In the genomic region with DNA sequence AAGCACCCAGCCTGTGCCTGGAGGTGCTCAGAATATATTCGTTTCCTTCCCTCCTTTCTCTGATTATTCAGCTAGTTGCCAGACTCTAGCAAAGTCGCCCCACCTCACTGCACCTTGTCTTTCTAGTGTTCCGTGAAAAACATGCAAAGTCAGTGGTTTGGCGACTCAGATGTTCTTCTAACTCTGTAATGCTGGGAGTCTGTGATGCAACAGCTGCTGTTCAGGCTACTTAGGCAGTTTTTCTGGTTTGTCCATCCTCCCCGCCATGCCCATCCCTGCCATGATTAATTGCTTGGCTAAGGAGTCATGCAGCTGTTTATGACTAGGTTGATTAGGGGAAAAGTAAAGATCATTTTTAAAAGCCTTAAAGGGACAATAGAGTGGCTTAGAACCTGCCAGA, we compare ENCODE assay signal across 11 cellular contexts.
DNase-seq lines count a peak whose midpoint lies in the region; ATAC-seq, FAIRE-seq and TF ChIP-seq lines count a peak whose summit lies in the region.
"Had no signal": no experiment of that assay in that cellular context is flagged by ENCODE, and none has a peak within 500 bp of the region (broad histone marks: within the 10 kb centered on the region; RNA-seq: fewer than 3 reads in every experiment).

No MANE protein-coding gene starts in this region.

- TF ChIP-seq EP300 in HepG2 (IDR thresholded peaks at IDR 0.05; ENCODE audit: low read depth in 2 of 2, low read length in 2 of 2), result no peak
- no peak for TF ChIP-seq EP300 in HepG2 (CRISPR knock-in tag; IDR thresholded peaks at IDR 0.05; ENCODE audit: borderline replicate concordance)

- no peak overlapping the region for H3K27ac ChIP-seq in dorsolateral prefrontal cortex
- no peak overlapping the region for H3K27ac ChIP-seq in HepG2 (ENCODE audit: extremely low read length, insufficient read depth, low read length)
- H3K27ac ChIP-seq: transverse colon had no signal

- TF ChIP-seq POLR2A in HepG2 (IDR thresholded peaks at IDR 0.05; ENCODE audit: insufficient read depth in 1 of 2, low read depth in 2 of 2, low read length in 2 of 2), result no peak

- H3K27me3 ChIP-seq in dorsolateral prefrontal cortex (peaks cover 0 to 6% (median 0%) of the 10 kb centered on the region in 45 donors), HepG2 (ENCODE audit: control insufficient read depth in 1 of 2, insufficient read depth in 2 of 2, low read length in 2 of 2) (no peaks in the 10 kb centered on the region)
- H3K27me3 ChIP-seq: transverse colon had no signal

- no peaks in the 10 kb centered on the region for H4K20me1 ChIP-seq in HepG2 (ENCODE audit: insufficient read depth, low read length)

- in situ Hi-C loops in HepG2 (cut with HindIII; ENCODE audit: extremely low pct_ligation_motif_present, low pct_unique_long_range_greater_than_20kb), result no loop called here

- TF ChIP-seq RAD21 in HepG2 (CRISPR knock-in tag; IDR thresholded peaks at IDR 0.05), result no peak

- intact Hi-C loops in dorsolateral prefrontal cortex (cut with DNase I), result no loop called here
- intact Hi-C loops in HepG2 (cut with micrococcal nuclease; ENCODE audit: unreplicated experiment), result no loop called here

- no peak for ATAC-seq in HepG2

- TF ChIP-seq CTCF in fibroblast of the aortic adventitia (IDR thresholded peaks at IDR 0.05; ENCODE audit: insufficient read depth, low read length) (no peak), dorsolateral prefrontal cortex (IDR thresholded peaks at IDR 0.05 in 54 of 56, conservative IDR thresholded peaks at IDR 0.05 in 2 of 56; ENCODE audit: low read depth in 1 of 56, partially characterized antibody in 56 of 56) (no peak), HepG2 (CRISPR knock-in tag; IDR thresholded peaks at IDR 0.05) (no peak)

- H3K4me3 ChIP-seq in fibroblast of the aortic adventitia (ENCODE audit: low read depth, low read length) (no peak overlapping the region), dorsolateral prefrontal cortex (no peak overlapping the region), HepG2 (replicated peaks in 1 of 3; ENCODE audit: insufficient read depth in 1 of 3, low read depth in 2 of 3, low read length in 3 of 3) (no peak overlapping the region)
- H3K4me3 ChIP-seq: transverse colon had no signal

- H3K79me2 ChIP-seq in HepG2 (ENCODE audit: insufficient read depth, low read length), result no peaks in the 10 kb centered on the region

- DNase-seq in COLO668 (lab: John Stamatoyannopoulos, UW; ENCODE audit: unreplicated experiment) (peak; percentile 6), HCEC 1CT (peak; percentile 59), NCI-H774 (lab: John Stamatoyannopoulos, UW) (peak; percentile 42), fibroblast of the aortic adventitia (ENCODE audit: low read depth) (peak; percentile 37), NCI-H2029 (lab: John Stamatoyannopoulos, UW) (no peak), NCI-H1048 (lab: John Stamatoyannopoulos, UW) (no peak), dorsolateral prefrontal cortex (no peak), HepG2 (ENCODE audit: low spot score) (no peak)
- DNase-seq: activated naive CD8-positive, alpha-beta T cell treated with anti-CD3 and anti-CD28 coated beads, Interleukin-2, amount 10 ng/mL, durations not matched to agents 7 days and 5 days; NCI-H1436; transverse colon had no signal

- H3K9me3 ChIP-seq in HepG2 (ENCODE audit: low read length), result no peaks in the 10 kb centered on the region
- H3K9me3 ChIP-seq: transverse colon had no signal

- 2% methylated on average over 5 of the region's 5 CpGs for WGBS in HepG2 (ENCODE audit: low lambda C conversion rate)

- no peak overlapping the region for H2AFZ ChIP-seq in HepG2 (ENCODE audit: low read length)

- no peaks in the 10 kb centered on the region for H3K4me1 ChIP-seq in HepG2 (ENCODE audit: insufficient read depth, low read length)
- H3K4me1 ChIP-seq: transverse colon had no signal

- BruUV-seq in HepG2 (replicated peaks; lab: Mats Ljungman, UMichigan), result no TSS peak

- no peak overlapping the region for H3K9ac ChIP-seq in HepG2 (ENCODE audit: insufficient read depth, low read depth, low read length)

- POLR2A ChIA-PET in HepG2 (lab: Yijun Ruan, JAX), result no interaction called here

- no peak overlapping the region for H3K4me2 ChIP-seq in HepG2 (ENCODE audit: low read depth, low read length)

- H3K36me3 ChIP-seq in HepG2 (replicated peaks in 1 of 2; ENCODE audit: control insufficient read depth in 1 of 2, insufficient read depth in 2 of 2, low read length in 2 of 2), result no peaks in the 10 kb centered on the region
- H3K36me3 ChIP-seq: transverse colon had no signal

- no peak for FAIRE-seq in HepG2 (lab: Jason Lieb, UNC)

- CTCF ChIA-PET in HepG2 (lab: Yijun Ruan, JAX; ENCODE audit: low intra/inter-chr PET ratio, low total read pairs), result no interaction called here

TF ChIP-seq in HepG2, 621 proteins besides CTCF, POLR2A, EP300 and RAD21:
- TF ChIP-seq KLF15 (CRISPR knock-in tag; IDR thresholded peaks at IDR 0.05; ENCODE audit: borderline replicate concordance), result no peak
- TF ChIP-seq MIER2 (CRISPR knock-in tag; IDR thresholded peaks at IDR 0.05), result no peak
- no peak for TF ChIP-seq ELF4 (CRISPR knock-in tag; IDR thresholded peaks at IDR 0.05; ENCODE audit: borderline replicate concordance)
- TF ChIP-seq ZNF737 (CRISPR knock-in tag; IDR thresholded peaks at IDR 0.05; ENCODE audit: borderline replicate concordance), result no peak
- no peak for TF ChIP-seq ZNF746 (CRISPR knock-in tag; IDR thresholded peaks at IDR 0.05)
- TF ChIP-seq STAG1 (CRISPR knock-in tag; IDR thresholded peaks at IDR 0.05), result no peak
- TF ChIP-seq, protein P1, sequence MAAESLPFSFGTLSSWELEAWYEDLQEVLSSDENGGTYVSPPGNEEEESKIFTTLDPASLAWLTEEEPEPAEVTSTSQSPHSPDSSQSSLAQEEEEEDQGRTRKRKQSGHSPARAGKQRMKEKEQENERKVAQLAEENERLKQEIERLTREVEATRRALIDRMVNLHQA (CRISPR knock-in tag; IDR thresholded peaks at IDR 0.05), result no peak
- TF ChIP-seq, protein P2, sequence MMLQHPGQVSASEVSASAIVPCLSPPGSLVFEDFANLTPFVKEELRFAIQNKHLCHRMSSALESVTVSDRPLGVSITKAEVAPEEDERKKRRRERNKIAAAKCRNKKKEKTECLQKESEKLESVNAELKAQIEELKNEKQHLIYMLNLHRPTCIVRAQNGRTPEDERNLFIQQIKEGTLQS (CRISPR knock-in tag; IDR thresholded peaks at IDR 0.05), result no peak
- TF ChIP-seq SYNCRIP (IDR thresholded peaks at IDR 0.05; ENCODE audit: insufficient read depth, low read depth, low read length), result no peak
- TF ChIP-seq HNRNPK (IDR thresholded peaks at IDR 0.05; ENCODE audit: low read depth, low read length, poor library complexity, severe bottlenecking), result no peak
- TF ChIP-seq KLF9 (CRISPR knock-in tag; IDR thresholded peaks at IDR 0.05; ENCODE audit: low read depth), result no peak

Comparison
In these comparisons a context has a peak if more than half of its experiments do, and no peak if none do; other contexts are left out.
1. DNase-seq: peak in COLO668 (single experiment), HCEC 1CT (single experiment), NCI-H774 (single experiment) and fibroblast of the aortic adventitia (single experiment); none in NCI-H2029 (single experiment), NCI-H1048 (single experiment), dorsolateral prefrontal cortex (0 of 10) and HepG2 (single experiment).